19 cellular contexts compared by ENCODE assay signal in the genomic region with DNA sequence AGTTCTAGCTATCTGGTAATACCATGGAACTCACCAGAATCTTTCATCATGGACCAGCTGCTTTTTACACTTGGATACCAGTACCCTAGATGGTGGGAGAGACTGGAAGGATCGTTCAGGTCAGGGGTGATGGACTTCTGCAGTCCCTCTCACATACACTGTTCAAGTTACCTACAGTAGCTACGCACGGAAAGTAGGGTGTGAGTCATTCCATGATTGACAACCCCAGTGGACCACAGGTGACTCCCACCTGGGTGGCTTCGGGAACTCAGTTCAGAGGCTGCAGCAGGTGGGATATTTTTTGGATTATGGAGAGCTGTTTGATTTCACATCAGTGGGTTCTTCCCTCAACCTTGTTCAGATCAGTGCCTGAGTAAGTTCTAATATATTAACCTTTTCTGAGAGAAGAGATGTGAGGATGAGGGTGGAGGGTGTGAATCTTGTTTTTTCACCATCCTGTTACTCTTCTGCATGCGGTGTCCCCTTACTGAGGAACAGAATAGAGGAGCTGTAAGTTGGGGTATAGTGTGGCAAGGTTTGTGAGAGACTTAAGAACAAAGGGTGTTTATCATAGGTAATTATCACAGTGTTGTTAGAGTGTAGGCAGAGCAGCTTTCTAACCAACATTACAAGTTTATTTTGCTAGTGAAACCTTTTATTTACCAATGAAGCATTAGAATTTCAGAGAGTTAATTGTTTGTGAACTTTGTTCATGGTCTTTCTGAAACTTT. TPM values are rescaled to one million over a fixed set of nuclear protein-coding genes. Genes with fewer than 3 reads are reported as not detected.
DNase-seq lines count a peak whose midpoint lies in the region; ATAC-seq and TF ChIP-seq lines count a peak whose summit lies in the region.
"Had no signal": no experiment of that assay in that cellular context is flagged by ENCODE, and none has a peak within 500 bp of the region (broad histone marks: within the 10 kb centered on the region; RNA-seq: fewer than 3 reads in every experiment).

No MANE protein-coding gene starts in this region.

- peaks cover 22% of the 10 kb centered on the region for H3K36me3 Mint-ChIP-seq in activated naive CD4-positive, alpha-beta T cell treated with anti-CD3 and anti-CD28 coated beads, Interleukin-2, amount 50 U/mL, for 24 hours
- H3K36me3 Mint-ChIP-seq in activated T-cell treated with anti-CD3 and anti-CD28 coated beads, Interleukin-2, amount 50 U/mL, for 24 hours (ENCODE audit: low read depth) = peaks cover 47% of the 10 kb centered on the region
- H3K36me3 Mint-ChIP-seq in endodermal cell (ENCODE audit: low read depth) = no peaks in the 10 kb centered on the region

- H3K36me3 ChIP-seq in endodermal cell (ENCODE audit: control insufficient read depth, insufficient read depth, low read length) = no peaks in the 10 kb centered on the region
- H3K36me3 ChIP-seq: ascending aorta, Peyer's patch had no signal

- no peaks in the 10 kb centered on the region for H3K27me3 Mint-ChIP-seq in activated naive CD4-positive, alpha-beta T cell treated with anti-CD3 and anti-CD28 coated beads, Interleukin-2, amount 50 U/mL, for 24 hours
- H3K27me3 Mint-ChIP-seq in activated T-cell treated with anti-CD3 and anti-CD28 coated beads, Interleukin-2, amount 50 U/mL, for 24 hours = no peaks in the 10 kb centered on the region
- no peaks in the 10 kb centered on the region for H3K27me3 Mint-ChIP-seq in endodermal cell (ENCODE audit: insufficient read depth)

- H3K27ac ChIP-seq in endodermal cell (ENCODE audit: low read depth, low read length) (no peak overlapping the region), right cardiac atrium (ENCODE audit: low read length) (no peak overlapping the region)
- H3K27ac ChIP-seq: ascending aorta, KMS-11, Peyer's patch had no signal

- H3K4me3 ChIP-seq in endodermal cell (ENCODE audit: low read length) = no peak overlapping the region
- H3K4me3 ChIP-seq in right cardiac atrium (ENCODE audit: low read length) = no peak overlapping the region
- H3K4me3 ChIP-seq: ascending aorta, Peyer's patch had no signal

- WGBS in endodermal cell (ENCODE audit: insufficient coverage in 1 of 2, insufficient read length in 1 of 2), 2 experiments = 94 to 100% methylated on average over 1 to 5 of the region's 5 CpGs
- 85% methylated on average over 5 of the region's 5 CpGs for WGBS in right cardiac atrium

- H3K9me3 Mint-ChIP-seq in activated naive CD4-positive, alpha-beta T cell treated with anti-CD3 and anti-CD28 coated beads, Interleukin-2, amount 50 U/mL, for 24 hours = no peaks in the 10 kb centered on the region
- no peaks in the 10 kb centered on the region for H3K9me3 Mint-ChIP-seq in activated T-cell treated with anti-CD3 and anti-CD28 coated beads, Interleukin-2, amount 50 U/mL, for 24 hours
- H3K9me3 Mint-ChIP-seq in endodermal cell = no peaks in the 10 kb centered on the region

- peak overlapping the region; percentile 70 for H3K27ac Mint-ChIP-seq in activated naive CD4-positive, alpha-beta T cell treated with anti-CD3 and anti-CD28 coated beads, Interleukin-2, amount 50 U/mL, for 24 hours
- peak overlapping the region; percentile 83 for H3K27ac Mint-ChIP-seq in activated T-cell treated with anti-CD3 and anti-CD28 coated beads, Interleukin-2, amount 50 U/mL, for 24 hours
- H3K27ac Mint-ChIP-seq in endodermal cell = peak overlapping the region; percentile 3

- no peak for DNase-seq in activated naive CD4-positive, alpha-beta T cell treated with Interleukin-2 at 50 U/mL for 16 hours
- DNase-seq in activated T-cell treated with anti-CD3 and anti-CD28 coated beads, Interleukin-2, amount 50 U/mL, for 24 hours = no peak
- DNase-seq in endodermal cell = no peak
- no peak for DNase-seq in right cardiac atrium
- DNase-seq: activated CD4-positive, CD25-positive, alpha-beta regulatory T cell; Caco-2; effector CD8-positive, alpha-beta T cell; midbrain; NCI-H2029; NCI-H446 treated with DMSO at 0.1 percent for 48 hours; Peyer's patch; stimulated activated CD4-positive, alpha-beta T cell treated with anti-CD3 and anti-CD28 coated beads, Interleukin-15, amount 100 ng/mL, for 24 hours; T-helper 9 cell had no signal

- H3K9me3 ChIP-seq in endodermal cell (ENCODE audit: control insufficient read depth, low read length) (no peaks in the 10 kb centered on the region), right cardiac atrium (ENCODE audit: control insufficient read depth, low read length) (no peaks in the 10 kb centered on the region)
- H3K9me3 ChIP-seq: ascending aorta, Caco-2, Peyer's patch had no signal

- ATAC-seq in GM21423 (IDR thresholded peaks at IDR 0.05; ENCODE audit: unreplicated experiment) (no peak), HG03565 (IDR thresholded peaks at IDR 0.05; ENCODE audit: unreplicated experiment) (no peak), right cardiac atrium (no peak)
- ATAC-seq: left lobe of liver had no signal

- no peaks in the 10 kb centered on the region for H3K27me3 ChIP-seq in endodermal cell (ENCODE audit: control insufficient read depth, insufficient read depth, low read length, poor library complexity, severe bottlenecking)
- no peaks in the 10 kb centered on the region for H3K27me3 ChIP-seq in right cardiac atrium (ENCODE audit: control insufficient read depth, insufficient read depth)
- H3K27me3 ChIP-seq: ascending aorta, Peyer's patch had no signal

- no peak overlapping the region for H3K9ac ChIP-seq in endodermal cell (ENCODE audit: extremely low read depth, low read length, poor library complexity, severe bottlenecking)
- H3K9ac ChIP-seq: KMS-11 had no signal

- H3K4me3 Mint-ChIP-seq in activated naive CD4-positive, alpha-beta T cell treated with anti-CD3 and anti-CD28 coated beads, Interleukin-2, amount 50 U/mL, for 24 hours = peak overlapping the region; percentile 24
- H3K4me3 Mint-ChIP-seq in activated T-cell treated with anti-CD3 and anti-CD28 coated beads, Interleukin-2, amount 50 U/mL, for 24 hours = no peak overlapping the region
- H3K4me3 Mint-ChIP-seq in endodermal cell = no peak overlapping the region

- no peak for TF ChIP-seq CTCF in endodermal cell (conservative IDR thresholded peaks at IDR 0.05)

- peaks cover 3% of the 10 kb centered on the region for H3K4me1 ChIP-seq in endodermal cell (ENCODE audit: control insufficient read depth, insufficient read depth, low read length)
- peaks cover 3% of the 10 kb centered on the region for H3K4me1 ChIP-seq in right cardiac atrium (ENCODE audit: control insufficient read depth, insufficient read depth, low read length)
- H3K4me1 ChIP-seq: ascending aorta, Peyer's patch had no signal

- intact Hi-C loops in right cardiac atrium (cut with DNase I) = no loop called here

- H3K4me1 Mint-ChIP-seq in activated naive CD4-positive, alpha-beta T cell treated with anti-CD3 and anti-CD28 coated beads, Interleukin-2, amount 50 U/mL, for 24 hours = peaks cover 57% of the 10 kb centered on the region
- peaks cover 53% of the 10 kb centered on the region for H3K4me1 Mint-ChIP-seq in activated T-cell treated with anti-CD3 and anti-CD28 coated beads, Interleukin-2, amount 50 U/mL, for 24 hours (ENCODE audit: low read depth)
- H3K4me1 Mint-ChIP-seq in endodermal cell = peaks cover 12% of the 10 kb centered on the region

RNA-seq across cellular contexts. Expression of gene PRKCH, which starts 39.6 kb away (rescaled TPM):
- total RNA-seq in endodermal cell = 1 to 10 TPM; 7.2 to 8.6 TPM
- 1.2 TPM for polyA plus RNA-seq in endodermal cell (2013, experiment 1 of 2)
- polyA plus RNA-seq in endodermal cell (2013, experiment 2 of 2) = 1.4 TPM
- total RNA-seq in right cardiac atrium = 10 to 100 TPM; 25.8 to 31.3 (median 28.2) TPM
- polyA plus RNA-seq in right cardiac atrium = 11.9 TPM

Comparison
In these comparisons a context has a peak if more than half of its experiments do, and no peak if none do; other contexts are left out.
1. H3K27ac Mint-ChIP-seq: peak in every context shown above with its lines; median percentile 83 in activated T-cell treated with anti-CD3 and anti-CD28 coated beads, Interleukin-2, amount 50 U/mL, for 24 hours; 70 in activated naive CD4-positive, alpha-beta T cell treated with anti-CD3 and anti-CD28 coated beads, Interleukin-2, amount 50 U/mL, for 24 hours; 3 in endodermal cell.